Comparison of ENCODE assay signal across 12 cellular contexts in the genomic region with DNA sequence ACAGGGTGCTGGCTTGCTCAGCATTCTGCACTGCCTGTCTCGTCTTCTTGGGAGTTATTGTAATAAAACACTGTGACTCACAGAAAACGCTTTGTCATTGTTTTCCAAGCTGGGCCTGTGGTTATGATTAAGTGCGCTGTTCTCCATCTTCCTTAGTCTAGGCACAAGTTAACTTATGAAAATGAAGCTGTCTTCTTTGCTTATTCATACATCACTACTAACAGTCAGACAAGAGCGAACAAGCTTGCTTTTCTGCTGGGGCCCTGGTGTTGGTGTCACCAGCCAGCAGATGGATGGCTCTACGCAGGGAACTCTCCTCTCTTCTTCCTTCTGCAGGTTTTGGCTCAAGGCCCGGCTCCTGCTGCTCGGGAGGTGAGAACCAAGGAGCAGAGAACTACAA.
DNase-seq lines count a peak whose midpoint lies in the region; ATAC-seq, FAIRE-seq and TF ChIP-seq lines count a peak whose summit lies in the region.
"Had no signal": no experiment of that assay in that cellular context is flagged by ENCODE, and none has a peak within 500 bp of the region (broad histone marks: within the 10 kb centered on the region; RNA-seq: fewer than 3 reads in every experiment).

No MANE protein-coding gene starts in this region.

- H3K27ac ChIP-seq in A549 (peak overlapping the region; percentile 83 to 87), hepatocyte (no peak overlapping the region)

- peak in 1 of 2 experiments; percentile 26; a peak in 1 of 5 replicates for TF ChIP-seq RAD21 in A549 (conservative IDR thresholded peaks at IDR 0.05 in 1 of 2, IDR thresholded peaks at IDR 0.05 in 1 of 2)

- H3K4me3 ChIP-seq in A549 (no peak overlapping the region), hepatocyte (no peak overlapping the region)
- H3K4me3 ChIP-seq: transverse colon had no signal

- H3K4me1 ChIP-seq in A549 (peaks cover 28% of the 10 kb centered on the region), hepatocyte (ENCODE audit: insufficient read depth) (no peaks in the 10 kb centered on the region)
- H3K4me1 ChIP-seq: transverse colon had no signal

- no peaks in the 10 kb centered on the region for H3K27me3 Mint-ChIP-seq in activated T-helper 17 cell treated with anti-CD3 and anti-CD28 coated beads, Interleukin-2, amount 50 U/mL, for 72 hours
- H3K27me3 Mint-ChIP-seq: activated CD8-positive, alpha-beta T cell treated with anti-CD3 and anti-CD28 coated beads for 36 hours; dendritic cell treated with granulocyte-macrophage colony-stimulating factor and Interleukin-4, amounts not matched to agents 40 ng/mL and 50 ng/mL, for 4 days had no signal

- POLR2A ChIA-PET in A549 (lab: Yijun Ruan, JAX), result interaction anchor here (0.9 to 1.0 kb wide), 2 partner anchors 104 to 109 kb away, joined by 3 read pairs; no protein-coding TSS in a partner anchor

- H3K36me3 Mint-ChIP-seq in activated T-helper 17 cell treated with anti-CD3 and anti-CD28 coated beads, Interleukin-2, amount 50 U/mL, for 72 hours (ENCODE audit: low read depth), result no peaks in the 10 kb centered on the region

- FAIRE-seq in A549 (lab: Jason Lieb, UNC) (no peak), D721Med (lab: Jason Lieb, UNC) (no peak)

- peak overlapping the region; percentile 62 for H3K4me2 ChIP-seq in A549
- H3K4me2 ChIP-seq in hepatocyte, result no peak overlapping the region

- H3K79me2 ChIP-seq in hepatocyte, result no peaks in the 10 kb centered on the region

- no peak overlapping the region for H3K4me3 Mint-ChIP-seq in activated T-helper 17 cell treated with anti-CD3 and anti-CD28 coated beads, Interleukin-2, amount 50 U/mL, for 72 hours
- H3K4me3 Mint-ChIP-seq: activated CD8-positive, alpha-beta T cell treated with anti-CD3 and anti-CD28 coated beads for 36 hours; dendritic cell treated with granulocyte-macrophage colony-stimulating factor and Interleukin-4, amounts not matched to agents 40 ng/mL and 50 ng/mL, for 4 days had no signal

- TF ChIP-seq POLR2A in A549 (IDR thresholded peaks at IDR 0.05; ENCODE audit: low read length), result no peak

- CTCF ChIA-PET in A549 (lab: Yijun Ruan, JAX), result interaction anchor here (0.8 to 1.1 kb wide), 4 partner anchors 53 to 137 kb away, joined by 3 to 5 read pairs (median 4); no protein-coding TSS in a partner anchor

- TF ChIP-seq CTCF in A549 (IDR thresholded peaks at IDR 0.05) (no peak), hepatocyte (IDR thresholded peaks at IDR 0.05; ENCODE audit: poor library complexity) (no peak), D721Med (IDR thresholded peaks at IDR 0.05; ENCODE audit: insufficient read depth, missing control alignments) (no peak)

- H3K9me3 Mint-ChIP-seq in activated T-helper 17 cell treated with anti-CD3 and anti-CD28 coated beads, Interleukin-2, amount 50 U/mL, for 72 hours, result peaks cover 4% of the 10 kb centered on the region
- H3K9me3 Mint-ChIP-seq: activated CD8-positive, alpha-beta T cell treated with anti-CD3 and anti-CD28 coated beads for 36 hours; dendritic cell treated with granulocyte-macrophage colony-stimulating factor and Interleukin-4, amounts not matched to agents 40 ng/mL and 50 ng/mL, for 4 days had no signal

- peak overlapping the region; percentile 55 for H3K27ac Mint-ChIP-seq in activated T-helper 17 cell treated with anti-CD3 and anti-CD28 coated beads, Interleukin-2, amount 50 U/mL, for 72 hours
- H3K27ac Mint-ChIP-seq: activated CD8-positive, alpha-beta T cell treated with anti-CD3 and anti-CD28 coated beads for 36 hours; dendritic cell treated with granulocyte-macrophage colony-stimulating factor and Interleukin-4, amounts not matched to agents 40 ng/mL and 50 ng/mL, for 4 days had no signal

- TF ChIP-seq EP300 in A549 (IDR thresholded peaks at IDR 0.05), result peak in 1 of 2 experiments; percentile 20; a peak in 2 of 5 replicates

- WGBS in A549 (ENCODE audit: missing lambda C conversion rate), result 3% methylated on average over 7 of the region's 7 CpGs
- WGBS in hepatocyte (ENCODE audit: low lambda C conversion rate, missing lambda C conversion rate), result 76% methylated on average over 7 of the region's 7 CpGs

- DNase-seq in A549 (ENCODE audit: low read depth in 1 of 2, low spot score in 1 of 2) (peak; percentile 54 to 85), GM04504 (ENCODE audit: low read depth) (peak; percentile 72), hepatocyte (ENCODE audit: low spot score) (peak; percentile 32), D721Med (ENCODE audit: insufficient read length, low spot score) (no peak), T-helper 1 cell (no peak)
- no peak for DNase-seq in stimulated activated CD8-positive, alpha-beta memory T cell treated with anti-CD3 and anti-CD28 coated beads, Interleukin-4, amount 100 ng/mL, for 48 hours
- DNase-seq: activated CD8-positive, alpha-beta T cell treated with anti-CD3 and anti-CD28 coated beads for 36 hours; transverse colon had no signal

- no peaks in the 10 kb centered on the region for H3K9me2 ChIP-seq in hepatocyte (replicated peaks; ENCODE audit: insufficient read depth)

- H3K9me3 ChIP-seq in A549 (no peaks in the 10 kb centered on the region), hepatocyte (ENCODE audit: low read depth) (no peaks in the 10 kb centered on the region)
- H3K9me3 ChIP-seq: transverse colon had no signal

- H4K20me1 ChIP-seq in hepatocyte (ENCODE audit: insufficient read depth, poor library complexity, severe bottlenecking), result no peaks in the 10 kb centered on the region

- no peaks in the 10 kb centered on the region for H3K27me3 ChIP-seq in hepatocyte
- H3K27me3 ChIP-seq: transverse colon had no signal

- H3K4me1 Mint-ChIP-seq in activated T-helper 17 cell treated with anti-CD3 and anti-CD28 coated beads, Interleukin-2, amount 50 U/mL, for 72 hours, result no peaks in the 10 kb centered on the region

- no peak overlapping the region for H2AFZ ChIP-seq in hepatocyte

- H3K36me3 ChIP-seq in hepatocyte (replicated peaks; ENCODE audit: insufficient read depth, low read depth), result no peaks in the 10 kb centered on the region
- H3K36me3 ChIP-seq: transverse colon had no signal

- ATAC-seq in A549, result peak; percentile 97 to 98
- peak; percentile 82 for ATAC-seq in activated T-helper 17 cell treated with anti-CD3 and anti-CD28 coated beads, Interleukin-2, amount 50 U/mL, for 72 hours (replicated peaks)
- ATAC-seq in GM19023 (IDR thresholded peaks at IDR 0.05; ENCODE audit: unreplicated experiment), result no peak
- ATAC-seq: activated CD8-positive, alpha-beta T cell treated with anti-CD3 and anti-CD28 coated beads for 36 hours; left colon had no signal

TF ChIP-seq in A549, 52 proteins besides CTCF, POLR2A, EP300 and RAD21 (continues in another document):
- TF ChIP-seq TP53 (CRISPR knock-in tag; IDR thresholded peaks at IDR 0.05) (no peak), HOXB5 (CRISPR knock-in tag; IDR thresholded peaks at IDR 0.05) (no peak), RFX5 (IDR thresholded peaks at IDR 0.05) (no peak), MAFK (IDR thresholded peaks at IDR 0.05; ENCODE audit: partially characterized antibody) (peak; percentile 98), EHMT2 (IDR thresholded peaks at IDR 0.05; ENCODE audit: low read depth) (no peak), CBX2 (IDR thresholded peaks at IDR 0.05; ENCODE audit: borderline replicate concordance, low read depth) (no peak), FOXS1 (CRISPR knock-in tag; IDR thresholded peaks at IDR 0.05) (no peak), CBX8 (IDR thresholded peaks at IDR 0.05) (no peak), ZNF302 (CRISPR knock-in tag; IDR thresholded peaks at IDR 0.05) (no peak), RARB (CRISPR knock-in tag; IDR thresholded peaks at IDR 0.05) (no peak), CHD2 (IDR thresholded peaks at IDR 0.05; ENCODE audit: low read length, partially characterized antibody) (no peak), NR3C1 (IDR thresholded peaks at IDR 0.05) (no peak), CHD4 (IDR thresholded peaks at IDR 0.05; ENCODE audit: borderline replicate concordance) (no peak), BHLHE40 (IDR thresholded peaks at IDR 0.05; ENCODE audit: low read depth, low read length) (no peak), MAZ (IDR thresholded peaks at IDR 0.05; ENCODE audit: borderline replicate concordance, low read depth, low read length) (no peak), CEBPB (IDR thresholded peaks at IDR 0.05) (no peak), MYC (IDR thresholded peaks at IDR 0.05; ENCODE audit: borderline replicate concordance, low read length) (no peak), JUNB (IDR thresholded peaks at IDR 0.05) (peak; percentile 64), EHF (CRISPR knock-in tag; IDR thresholded peaks at IDR 0.05) (no peak), FOSL2 (IDR thresholded peaks at IDR 0.05) (peak; percentile 49), FOSL2 (CRISPR knock-in tag; IDR thresholded peaks at IDR 0.05) (peak; percentile 60), GATA3 (IDR thresholded peaks at IDR 0.05; ENCODE audit: borderline replicate concordance) (peak; percentile 56; the same call in 1 of the 2 replicates)
- TF ChIP-seq, protein P1, sequence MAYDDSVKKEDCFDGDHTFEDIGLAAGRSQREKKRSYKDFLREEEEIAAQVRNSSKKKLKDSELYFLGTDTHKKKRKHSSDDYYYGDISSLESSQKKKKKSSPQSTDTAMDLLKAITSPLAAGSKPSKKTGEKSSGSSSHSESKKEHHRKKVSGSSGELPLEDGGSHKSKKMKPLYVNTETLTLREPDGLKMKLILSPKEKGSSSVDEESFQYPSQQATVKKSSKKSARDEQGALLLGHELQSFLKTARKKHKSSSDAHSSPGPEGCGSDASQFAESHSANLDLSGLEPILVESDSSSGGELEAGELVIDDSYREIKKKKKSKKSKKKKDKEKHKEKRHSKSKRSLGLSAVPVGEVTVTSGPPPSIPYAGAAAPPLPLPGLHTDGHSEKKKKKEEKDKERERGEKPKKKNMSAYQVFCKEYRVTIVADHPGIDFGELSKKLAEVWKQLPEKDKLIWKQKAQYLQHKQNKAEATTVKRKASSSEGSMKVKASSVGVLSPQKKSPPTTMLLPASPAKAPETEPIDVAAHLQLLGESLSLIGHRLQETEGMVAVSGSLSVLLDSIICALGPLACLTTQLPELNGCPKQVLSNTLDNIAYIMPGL (CRISPR knock-in tag; IDR thresholded peaks at IDR 0.05; ENCODE audit: borderline replicate concordance), result no peak
- TF ChIP-seq, protein P2, sequence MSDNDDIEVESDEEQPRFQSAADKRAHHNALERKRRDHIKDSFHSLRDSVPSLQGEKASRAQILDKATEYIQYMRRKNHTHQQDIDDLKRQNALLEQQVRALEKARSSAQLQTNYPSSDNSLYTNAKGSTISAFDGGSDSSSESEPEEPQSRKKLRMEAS (IDR thresholded peaks at IDR 0.05), result peak; percentile 37; the same call in 1 of the 2 replicates
- TF ChIP-seq, protein P3, sequence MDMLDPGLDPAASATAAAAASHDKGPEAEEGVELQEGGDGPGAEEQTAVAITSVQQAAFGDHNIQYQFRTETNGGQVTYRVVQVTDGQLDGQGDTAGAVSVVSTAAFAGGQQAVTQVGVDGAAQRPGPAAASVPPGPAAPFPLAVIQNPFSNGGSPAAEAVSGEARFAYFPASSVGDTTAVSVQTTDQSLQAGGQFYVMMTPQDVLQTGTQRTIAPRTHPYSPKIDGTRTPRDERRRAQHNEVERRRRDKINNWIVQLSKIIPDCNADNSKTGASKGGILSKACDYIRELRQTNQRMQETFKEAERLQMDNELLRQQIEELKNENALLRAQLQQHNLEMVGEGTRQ (IDR thresholded peaks at IDR 0.05), result no peak

Comparison
In these comparisons a context has a peak if more than half of its experiments do, and no peak if none do; other contexts are left out.
1. DNase-seq: peak in A549 (2 of 2), GM04504 (single experiment) and hepatocyte (single experiment); none in D721Med (single experiment), T-helper 1 cell (0 of 5) and stimulated activated CD8-positive, alpha-beta memory T cell treated with anti-CD3 and anti-CD28 coated beads, Interleukin-4, amount 100 ng/mL, for 48 hours (single experiment).